In genomic region chr1:235325139-235325538, GRCh38 we compare ENCODE assay signal across 1 cellular context.
TF ChIP-seq lines count a peak whose summit lies in the region.

No MANE protein-coding gene starts in this region.

TF ChIP-seq in HepG2, 621 proteins besides CTCF, POLR2A, EP300 and RAD21 (continued from another document):
- TF ChIP-seq AHDC1 (CRISPR knock-in tag; IDR thresholded peaks at IDR 0.05; ENCODE audit: borderline replicate concordance) (no peak), DRAP1 (CRISPR knock-in tag; IDR thresholded peaks at IDR 0.05) (no peak), ZBTB2 (CRISPR knock-in tag; IDR thresholded peaks at IDR 0.05; ENCODE audit: low read depth) (no peak)
